8 cellular contexts compared by ENCODE assay signal in genomic region chr20:63498950-63499332, GRCh38. TPM values are rescaled to one million over a fixed set of nuclear protein-coding genes. Genes with fewer than 3 reads are reported as not detected.
DNase-seq lines count a peak whose midpoint lies in the region; ATAC-seq, FAIRE-seq and TF ChIP-seq lines count a peak whose summit lies in the region.

TSS of gene EEF1A2 (minus strand) at chr20:63499083. CDS start at chr20:63497763, 1,320 bp downstream.

- H3K4me3 ChIP-seq in astrocyte (ENCODE audit: insufficient read depth, low read depth, low read length) (no peak within 1 kb of the TSS), iPS-20b (ENCODE audit: low read length) (peak within 1 kb of the TSS; percentile 56; the same call in 1 of the 2 replicates)

- H3K79me2 ChIP-seq in astrocyte (ENCODE audit: insufficient read depth, low read length) = no peaks in the 10 kb centered on the region

- H3K9me3 ChIP-seq in astrocyte (ENCODE audit: insufficient read depth, low read depth, low read length) (no peaks in the 10 kb centered on the region), iPS-20b (ENCODE audit: insufficient read depth, low read depth, low read length) (no peaks in the 10 kb centered on the region)

- H3K27ac Mint-ChIP-seq in astrocyte (ENCODE audit: unreplicated experiment) = no peak within 1 kb of the TSS
- H3K27ac Mint-ChIP-seq in stimulated activated memory B cell treated with anti-CD40 and anti-IgM and Interleukin-4, amounts not matched to agents 10 μg/mL and 1 μg/mL and 100 μg/mL, for 72 hours = no peak within 1 kb of the TSS

- no peaks in the 10 kb centered on the region for H3K4me1 Mint-ChIP-seq in astrocyte (ENCODE audit: low read depth, unreplicated experiment)
- peaks cover 13% of the 10 kb centered on the region for H3K4me1 Mint-ChIP-seq in stimulated activated memory B cell treated with anti-CD40 and anti-IgM and Interleukin-4, amounts not matched to agents 10 μg/mL and 1 μg/mL and 100 μg/mL, for 72 hours

- no peaks in the 10 kb centered on the region for H3K9me3 Mint-ChIP-seq in astrocyte (ENCODE audit: unreplicated experiment)
- no peaks in the 10 kb centered on the region for H3K9me3 Mint-ChIP-seq in stimulated activated memory B cell treated with anti-CD40 and anti-IgM and Interleukin-4, amounts not matched to agents 10 μg/mL and 1 μg/mL and 100 μg/mL, for 72 hours

- no peak within 1 kb of the TSS for H2AFZ ChIP-seq in astrocyte (ENCODE audit: low read depth, low read length)

- peak; percentile 56 for ATAC-seq in stimulated activated memory B cell treated with anti-CD40 and anti-IgM and Interleukin-4, amounts not matched to agents 10 μg/mL and 1 μg/mL and 100 μg/mL, for 72 hours

- peak within 1 kb of the TSS; percentile 52 for H3K4me2 ChIP-seq in astrocyte (ENCODE audit: low read length)

- peaks cover 8% of the 10 kb centered on the region for H3K27me3 ChIP-seq in astrocyte (ENCODE audit: insufficient read depth, low read length)
- H3K27me3 ChIP-seq in iPS-20b (ENCODE audit: insufficient read depth, low read length) = peaks cover 60% of the 10 kb centered on the region

- TF ChIP-seq CTCF in astrocyte (IDR thresholded peaks at IDR 0.05; ENCODE audit: insufficient read depth, low read depth, low read length) = no peak

- H4K20me1 ChIP-seq in astrocyte (ENCODE audit: insufficient read depth, low read length) = no peaks in the 10 kb centered on the region

- no peak for FAIRE-seq in astrocyte (lab: Jason Lieb, UNC)

- H3K36me3 ChIP-seq in astrocyte (ENCODE audit: insufficient read depth, low read length) (no peaks in the 10 kb centered on the region), iPS-20b (ENCODE audit: insufficient read depth, low read depth, low read length) (no peaks in the 10 kb centered on the region)

- H3K27ac ChIP-seq in astrocyte (ENCODE audit: low read depth, low read length) (no peak within 1 kb of the TSS), iPS-20b (ENCODE audit: low read length) (no peak within 1 kb of the TSS)

- DNase-seq in DMS79 treated with DMSO at 0.1 percent for 48 hours (lab: John Stamatoyannopoulos, UW) (peak; percentile 48), DMS79 (lab: John Stamatoyannopoulos, UW) (no peak), NCI-H2171 (lab: John Stamatoyannopoulos, UW) (peak; percentile 91), astrocyte (ENCODE audit: low read depth) (no peak), midbrain (lab: John Stamatoyannopoulos, UW) (no peak), cerebellar nuclear complex (lab: John Stamatoyannopoulos, UW) (no peak)

- no peak within 1 kb of the TSS for H3K9ac ChIP-seq in astrocyte (ENCODE audit: low read length)
- H3K9ac ChIP-seq in iPS-20b (ENCODE audit: low read depth, low read length) = no peak within 1 kb of the TSS

- H3K27me3 Mint-ChIP-seq in astrocyte (ENCODE audit: low read depth, unreplicated experiment) = peaks cover 8% of the 10 kb centered on the region
- H3K27me3 Mint-ChIP-seq in stimulated activated memory B cell treated with anti-CD40 and anti-IgM and Interleukin-4, amounts not matched to agents 10 μg/mL and 1 μg/mL and 100 μg/mL, for 72 hours = peaks cover 28% of the 10 kb centered on the region

- H3K36me3 Mint-ChIP-seq in astrocyte (ENCODE audit: low read depth, unreplicated experiment) = no peaks in the 10 kb centered on the region
- no peaks in the 10 kb centered on the region for H3K36me3 Mint-ChIP-seq in stimulated activated memory B cell treated with anti-CD40 and anti-IgM and Interleukin-4, amounts not matched to agents 10 μg/mL and 1 μg/mL and 100 μg/mL, for 72 hours

- H3K4me1 ChIP-seq in astrocyte (ENCODE audit: insufficient read depth, low read length) (no peaks in the 10 kb centered on the region), iPS-20b (ENCODE audit: insufficient read depth, low read length) (no peaks in the 10 kb centered on the region; the same call in 1 of the 2 replicates)

- H3K4me3 Mint-ChIP-seq in astrocyte (ENCODE audit: unreplicated experiment) = peak within 1 kb of the TSS; percentile 70
- peak within 1 kb of the TSS; percentile 42 for H3K4me3 Mint-ChIP-seq in stimulated activated memory B cell treated with anti-CD40 and anti-IgM and Interleukin-4, amounts not matched to agents 10 μg/mL and 1 μg/mL and 100 μg/mL, for 72 hours

RNA-seq across cellular contexts. Expression of gene EEF1A2, which starts in this region (rescaled TPM):
- 31.8 and 37.6 TPM in 2 replicates for total RNA-seq in astrocyte

Comparison
In these comparisons a context has a peak if more than half of its experiments do, and no peak if none do; other contexts are left out.
1. DNase-seq: peak in DMS79 treated with DMSO at 0.1 percent for 48 hours (single experiment) and NCI-H2171 (single experiment); none in DMS79 (single experiment), astrocyte (single experiment), midbrain (single experiment) and cerebellar nuclear complex (0 of 2).